Comparison of ENCODE assay signal across 27 cellular contexts in genomic region chrX:37659047-37659446, GRCh38.
"Had no signal": no experiment of that assay in that cellular context is flagged by ENCODE, and none has a peak within 500 bp of the region (broad histone marks: within the 10 kb centered on the region; RNA-seq: fewer than 3 reads in every experiment).

No MANE protein-coding gene starts in this region.

- H3K27me3 ChIP-seq: stomach, suprapubic skin, testis, thyroid gland, tibial artery, transverse colon, upper lobe of left lung, upper lobe of right lung, uterus, vagina had no signal

- H3K36me3 ChIP-seq: stomach, suprapubic skin, thoracic aorta, thyroid gland, tibial artery, tibial nerve, transverse colon, upper lobe of left lung, upper lobe of right lung, uterus, vagina had no signal

- ATAC-seq: stimulated activated effector memory CD8-positive, alpha-beta T cell treated with anti-CD3 and anti-CD28 coated beads, Interleukin-12 subunit alpha, Interleukin-12 subunit beta, amount 100 ng/mL, for 72 hours; stimulated activated memory B cell treated with anti-CD40 and anti-IgM and Interleukin-4, amounts not matched to agents 10 μg/mL and 1 μg/mL and 100 μg/mL, for 72 hours; stimulated activated naive B cell treated with anti-CD40 and anti-IgM and Interleukin-4, amounts not matched to agents 10 μg/mL and 1 μg/mL and 100 μg/mL, for 72 hours; stimulated activated naive CD8-positive, alpha-beta T cell treated with anti-CD3 and anti-CD28 coated beads, Interleukin-15, amount 100 ng/mL, for 72 hours; stimulated activated naive CD8-positive, alpha-beta T cell treated with anti-CD3 and anti-CD28 coated beads, Interleukin-15, Interleukin-2, amounts not matched to agents 100 U/mL and 50 U/mL, for 24 hours; upper lobe of right lung had no signal

- H3K9me3 ChIP-seq: stomach, suprapubic skin, testis, thoracic aorta, thyroid gland, tibial artery, tibial nerve, transverse colon, upper lobe of left lung, upper lobe of right lung, uterus, vagina had no signal

- FAIRE-seq: urothelium cell line had no signal

- H3K27ac ChIP-seq: stomach, suprapubic skin, testis, thoracic aorta, thyroid gland, tibial artery, tibial nerve, transverse colon, upper lobe of left lung, upper lobe of right lung, uterus, vagina had no signal

- DNase-seq: stimulated activated CD4-positive, alpha-beta T cell treated with anti-CD3 and anti-CD28 coated beads, Interleukin-2, amount 100 ng/mL, for 48 hours; stimulated activated CD4-positive, alpha-beta T cell treated with anti-CD3 and anti-CD28 coated beads, Interleukin-4, amount 100 ng/mL, for 1 hour; stimulated activated CD4-positive, alpha-beta T cell treated with anti-CD3 and anti-CD28 coated beads, Interleukin-4, amount 100 ng/mL, for 24 hours; stimulated activated CD4-positive, alpha-beta T cell treated with anti-CD3 and anti-CD28 coated beads, Interleukin-4, amount 100 ng/mL, for 4 hours; stimulated activated CD8-positive, alpha-beta memory T cell treated with anti-CD3 and anti-CD28 coated beads, Interleukin-4, amount 100 ng/mL, for 48 hours; stimulated activated naive B cell treated with anti-CD40 and anti-IgM and Interleukin-4, amounts not matched to agents 10 μg/mL and 1 μg/mL and 100 μg/mL, for 72 hours; stimulated activated naive CD4-positive, alpha-beta T cell; stimulated activated naive CD4-positive, alpha-beta T cell treated with Interleukin-2 at 50 U/mL for 16 hours; stimulated activated naive CD8-positive, alpha-beta T cell treated with anti-CD3 and anti-CD28 coated beads, Interleukin-15, amount 100 ng/mL, for 72 hours; stimulated activated naive CD8-positive, alpha-beta T cell treated with anti-CD3 and anti-CD28 coated beads, Interleukin-15, Interleukin-2, amounts not matched to agents 100 U/mL and 50 U/mL, for 24 hours; stomach; substantia nigra; testis; thyroid gland; tibial artery; transverse colon; trophoblast cell; upper lobe of left lung; upper lobe of right lung; uterus had no signal

- H3K4me3 ChIP-seq: stomach, suprapubic skin, testis, thoracic aorta, thyroid gland, tibial artery, tibial nerve, transverse colon, upper lobe of left lung, upper lobe of right lung, uterus, vagina had no signal

- H3K4me1 ChIP-seq: stomach, suprapubic skin, testis, thyroid gland, tibial artery, tibial nerve, transverse colon, upper lobe of left lung, upper lobe of right lung, uterus, vagina had no signal
